In genomic region chr6:127117979-127118504, GRCh38 we compare ENCODE assay signal across 9 cellular contexts. TPM values are rescaled to one million over a fixed set of nuclear protein-coding genes. Genes with fewer than 3 reads are reported as not detected.
DNase-seq lines count a peak whose midpoint lies in the region; ATAC-seq, FAIRE-seq and TF ChIP-seq lines count a peak whose summit lies in the region.
"Had no signal": no experiment of that assay in that cellular context is flagged by ENCODE, and none has a peak within 500 bp of the region (broad histone marks: within the 10 kb centered on the region; RNA-seq: fewer than 3 reads in every experiment).

No MANE protein-coding gene starts in this region.

- H3K36me3 ChIP-seq in skeletal muscle satellite cell (ENCODE audit: insufficient read depth, low read length) = no peaks in the 10 kb centered on the region

- FAIRE-seq in GM12892 (lab: Jason Lieb, UNC) = no peak

- CTCF ChIA-PET in T-cell (lab: Charles Lee) = no interaction called here

- H3K4me1 ChIP-seq in right cardiac atrium (ENCODE audit: control insufficient read depth, insufficient read depth, low read length) = no peaks in the 10 kb centered on the region
- peaks cover 23% of the 10 kb centered on the region for H3K4me1 ChIP-seq in skeletal muscle satellite cell (ENCODE audit: control insufficient read depth, insufficient read depth, low read length)

- no peaks in the 10 kb centered on the region for H3K27me3 ChIP-seq in right cardiac atrium (ENCODE audit: control insufficient read depth, insufficient read depth)
- peaks cover 47% of the 10 kb centered on the region for H3K27me3 ChIP-seq in skeletal muscle satellite cell (ENCODE audit: control insufficient read depth, insufficient read depth, low read length)

- POLR2A ChIA-PET in T-cell (lab: Charles Lee) = no interaction called here

- no peak for TF ChIP-seq POLR2A in GM12892 (IDR thresholded peaks at IDR 0.05; ENCODE audit: low read depth, low read length)

- H3K4me1 Mint-ChIP-seq in T-cell = peaks cover 16 to 32% (median 25%) of the 10 kb centered on the region in 3 donors

- intact Hi-C loops in right cardiac atrium (cut with DNase I) = no loop called here

- no peaks in the 10 kb centered on the region for H3K9me3 Mint-ChIP-seq in T-cell

- peak overlapping the region; percentile 95 for H3K4me3 ChIP-seq in right cardiac atrium (ENCODE audit: low read length)
- peak overlapping the region; percentile 73 for H3K4me3 ChIP-seq in skeletal muscle satellite cell (ENCODE audit: low read length)

- no peak for ATAC-seq in T-cell (replicated peaks in 1 of 4)
- no peak for ATAC-seq in right cardiac atrium
- ATAC-seq in GM18861 (IDR thresholded peaks at IDR 0.05; ENCODE audit: unreplicated experiment) = no peak
- ATAC-seq in GM21723 (IDR thresholded peaks at IDR 0.05; ENCODE audit: unreplicated experiment) = no peak
- ATAC-seq in GM19395 (IDR thresholded peaks at IDR 0.05; ENCODE audit: unreplicated experiment) = no peak

- H3K9me3 ChIP-seq in right cardiac atrium (ENCODE audit: control insufficient read depth, low read length) (no peaks in the 10 kb centered on the region), skeletal muscle satellite cell (replicated peaks; ENCODE audit: low read length) (no peaks in the 10 kb centered on the region)

- H3K9ac ChIP-seq in skeletal muscle satellite cell (ENCODE audit: low read depth, low read length) = peak overlapping the region; percentile 25

- peak overlapping the region; percentile 97 for H3K4me2 ChIP-seq in skeletal muscle satellite cell (ENCODE audit: low read length)

- DNase-seq in GM12892 (ENCODE audit: insufficient read length) (peak; percentile 2), T-cell (no peak), right cardiac atrium (peak; percentile 15 to 44 (median 33)), NCI-H345 (lab: John Stamatoyannopoulos, UW) (no peak)

- no peak overlapping the region for H3K27ac ChIP-seq in right cardiac atrium (ENCODE audit: low read length)

- 1% methylated on average over 29 of the region's 29 CpGs for WGBS in right cardiac atrium

- H3K36me3 Mint-ChIP-seq in T-cell = no peaks in the 10 kb centered on the region

- H3K27me3 Mint-ChIP-seq in T-cell = peaks cover 55 to 61% of the 10 kb centered on the region in 2 donors

- no peak overlapping the region for H3K27ac Mint-ChIP-seq in T-cell

- peak overlapping the region; percentile 41 to 71 (median 43) for H3K4me3 Mint-ChIP-seq in T-cell

RNA-seq across cellular contexts. Expression of gene RSPO3, which starts 0.4 kb away (rescaled TPM):
- not detected for polyA plus RNA-seq in GM12892 (2012; ENCODE audit: missing spikeins)
- total RNA-seq in T-cell (not detected), right cardiac atrium (under 1 TPM; 0.34 to 0.82 (median 0.71) TPM)
- 1.3 TPM for polyA plus RNA-seq in right cardiac atrium
- under 0.01 and 0.22 TPM in 2 replicates for total RNA-seq in skeletal muscle satellite cell (2012; rRNA removed)
- total RNA-seq: dermis microvascular lymphatic vessel endothelial cell had no signal

Comparison
In these comparisons a context has a peak if more than half of its experiments do, and no peak if none do; other contexts are left out.
1. DNase-seq: peak in GM12892 (single experiment) and right cardiac atrium (3 of 3); none in T-cell (0 of 34) and NCI-H345 (single experiment).